Comparison of ENCODE assay signal across 27 cellular contexts in the genomic region with DNA sequence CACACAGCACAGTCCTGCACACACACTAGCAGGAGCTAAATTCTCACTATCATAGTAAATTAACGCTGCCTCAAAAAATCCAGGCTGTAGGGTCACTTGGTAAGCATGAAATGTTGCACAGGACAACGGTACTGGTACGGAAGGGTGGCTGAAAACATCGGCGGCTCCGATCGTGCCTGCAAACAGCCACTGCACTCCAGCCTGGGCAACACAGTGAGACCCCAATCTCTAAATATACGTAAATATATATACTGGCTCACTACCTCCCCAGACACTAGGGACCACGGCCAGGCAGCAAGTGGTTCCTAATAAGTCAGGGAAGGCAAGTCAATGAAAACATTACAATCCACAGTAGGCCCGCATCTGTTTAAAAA. TPM values are rescaled to one million over a fixed set of nuclear protein-coding genes. Genes with fewer than 3 reads are reported as not detected.
A peak's percentile ranks its signal among the peaks of the same experiment; 100 is the strongest.
DNase-seq lines count a peak whose midpoint lies in the region; ATAC-seq, FAIRE-seq and TF ChIP-seq lines count a peak whose summit lies in the region.
"Had no signal": no experiment of that assay in that cellular context is flagged by ENCODE, and none has a peak within 500 bp of the region (broad histone marks: within the 10 kb centered on the region; RNA-seq: fewer than 3 reads in every experiment).

No MANE protein-coding gene starts in this region.

- H2AK5ac ChIP-seq in H1 (ENCODE audit: low read depth, low read length) = no peak overlapping the region

- H4K5ac ChIP-seq in H1 (ENCODE audit: insufficient read length, low read depth, low read length) = no peak overlapping the region

- H2BK15ac ChIP-seq in H1 (ENCODE audit: low read length) = peak overlapping the region; percentile 55; the same call in 1 of the 2 replicates

- no peak for TF ChIP-seq POLR2A in H1 (IDR thresholded peaks at IDR 0.05; ENCODE audit: control extremely low read depth in 1 of 2, low read depth in 2 of 2, low read length in 2 of 2)

- H3K18ac ChIP-seq in H1 (ENCODE audit: extremely low read depth, low read length) = no peak overlapping the region

- no peaks in the 10 kb centered on the region for H3K23me2 ChIP-seq in H1 (ENCODE audit: low read depth, low read length)

- no peak for TF ChIP-seq RAD21 in H1 (IDR thresholded peaks at IDR 0.05 in 1 of 2, conservative IDR thresholded peaks at IDR 0.05 in 1 of 2; ENCODE audit: low read depth in 2 of 2, low read length in 2 of 2)

- H3F3A ChIP-seq in Loucy (ENCODE audit: low read depth) = peaks cover 5% of the 10 kb centered on the region; the same call in 1 of the 2 replicates

- H3K36me3 ChIP-seq in Loucy (ENCODE audit: insufficient read depth, low read length) (no peaks in the 10 kb centered on the region), H1 (ENCODE audit: control insufficient read depth in 2 of 4, insufficient read depth in 4 of 4, low read length in 3 of 4) (no peaks in the 10 kb centered on the region), osteoblast (ENCODE audit: insufficient read depth, low read length) (no peaks in the 10 kb centered on the region)
- H3K36me3 ChIP-seq: BE2C, BLaER1 had no signal

- TF ChIP-seq CTCF in Loucy (conservative IDR thresholded peaks at IDR 0.05; ENCODE audit: low read length) (no peak), H1 (IDR thresholded peaks at IDR 0.05; ENCODE audit: control extremely low read depth in 1 of 3, insufficient read depth in 1 of 3, low read depth in 1 of 3, low read length in 3 of 3) (no peak), osteoblast (IDR thresholded peaks at IDR 0.05; ENCODE audit: extremely low read depth, low read depth, low read length) (no peak)

- H3K56ac ChIP-seq in H1 (replicated peaks; ENCODE audit: insufficient read length, low read depth, low read length) = no peak overlapping the region

- H4K91ac ChIP-seq in H1 (replicated peaks; ENCODE audit: insufficient read length, low read length) = peak overlapping the region; percentile 75

- no peak overlapping the region for H4K8ac ChIP-seq in H1 (ENCODE audit: extremely low read depth, insufficient read depth, low read length)

- TF ChIP-seq EP300 in H1 (IDR thresholded peaks at IDR 0.05; ENCODE audit: borderline replicate concordance in 1 of 2, low read depth in 2 of 2, low read length in 2 of 2) = no peak

- H3K79me1 ChIP-seq in H1 (ENCODE audit: low read depth, low read length) = no peaks in the 10 kb centered on the region

- POLR2A ChIA-PET in H1 (lab: Charles Lee; ENCODE audit: partially characterized antibody) = interaction anchor here (1.1 to 1.2 kb wide), 2 partner anchors 10 to 93 kb away, joined by 3 read pairs; no protein-coding TSS in a partner anchor

- no peak for FAIRE-seq in H1 (lab: Jason Lieb, UNC)
- FAIRE-seq: A204.1, GM12878, GM12892, GM18507 had no signal

- H3K27ac ChIP-seq in H1 (ENCODE audit: low read depth, low read length) = no peak overlapping the region
- no peak overlapping the region for H3K27ac ChIP-seq in osteoblast (ENCODE audit: low read depth, low read length)
- H3K27ac ChIP-seq: BLaER1 had no signal

- H3K4me1 ChIP-seq in Loucy (ENCODE audit: insufficient read depth, low read length, poor library complexity, severe bottlenecking) (peaks cover 68% of the 10 kb centered on the region), H1 (replicated peaks in 1 of 4; ENCODE audit: control insufficient read depth in 3 of 4, insufficient read depth in 4 of 4, low read length in 3 of 4) (peaks cover 0 to 7% (median 5%) of the 10 kb centered on the region in 4 experiments; a peak in 5 of 7 replicates), osteoblast (ENCODE audit: insufficient read depth, low read length) (peaks cover 8% of the 10 kb centered on the region)
- H3K4me1 ChIP-seq: BE2C had no signal

- no peaks in the 10 kb centered on the region for H3K27me3 ChIP-seq in Loucy (ENCODE audit: insufficient read depth, low read length, poor library complexity, severe bottlenecking)
- H3K27me3 ChIP-seq in H1 (replicated peaks in 1 of 4; ENCODE audit: control insufficient read depth in 3 of 4, extremely low read depth in 1 of 4, insufficient read depth in 3 of 4, low read length in 3 of 4) = no peaks in the 10 kb centered on the region; a peak in 1 of 7 replicates
- H3K27me3 ChIP-seq in osteoblast (ENCODE audit: insufficient read depth, low read length) = no peaks in the 10 kb centered on the region
- H3K27me3 ChIP-seq: BE2C, BLaER1 had no signal

- H3K9me3 ChIP-seq in Loucy (ENCODE audit: insufficient read depth, low read depth, low read length) (no peaks in the 10 kb centered on the region), H1 (ENCODE audit: insufficient read depth in 2 of 2, low read depth in 1 of 2, low read length in 1 of 2) (no peaks in the 10 kb centered on the region), osteoblast (ENCODE audit: low read depth, low read length) (no peaks in the 10 kb centered on the region)
- H3K9me3 ChIP-seq: BE2C, BLaER1 had no signal

- ATAC-seq in HG03139 (IDR thresholded peaks at IDR 0.05; ENCODE audit: unreplicated experiment) = no peak
- ATAC-seq: GM12878 had no signal

- H3K4ac ChIP-seq in H1 (replicated peaks; ENCODE audit: insufficient read length, low read depth, low read length) = no peak overlapping the region

- no peak overlapping the region for H2AFZ ChIP-seq in Loucy (ENCODE audit: low read length)
- no peak overlapping the region for H2AFZ ChIP-seq in H1 (ENCODE audit: low read length)
- no peak overlapping the region for H2AFZ ChIP-seq in osteoblast (ENCODE audit: low read length)

- no peak overlapping the region for H2BK20ac ChIP-seq in H1 (ENCODE audit: low read length)

- H4K20me1 ChIP-seq in Loucy (ENCODE audit: insufficient read depth, low read length, poor library complexity, severe bottlenecking) (no peaks in the 10 kb centered on the region), H1 (replicated peaks in 1 of 2; ENCODE audit: control insufficient read depth in 1 of 2, insufficient read depth in 2 of 2, low read length in 2 of 2) (no peaks in the 10 kb centered on the region), osteoblast (ENCODE audit: insufficient read depth, low read length) (peaks cover 54% of the 10 kb centered on the region)
- H4K20me1 ChIP-seq: BLaER1 had no signal

- CTCF ChIA-PET in H1 (lab: Charles Lee; ENCODE audit: partially characterized antibody) = interaction anchor here (0.6 to 9.1 kb wide), 8 partner anchors 11 to 247 kb away, joined by 3 to 74 read pairs (median 4); no protein-coding TSS in a partner anchor

- no peak for DNase-seq in H1 (ENCODE audit: low read depth in 1 of 2, low spot score in 2 of 2)
- peak; percentile 11 for DNase-seq in osteoblast (ENCODE audit: insufficient read length, low spot score, missing footprints)
- DNase-seq in hypothalamus (lab: John Stamatoyannopoulos, UW) = no peak
- DNase-seq in activated CD4-positive, alpha-beta T cell treated with anti-CD3 and anti-CD28 coated beads for 48 hours = no peak
- DNase-seq: 8988T; ACHN; BE2C; C1 segment of cervical spinal cord; CD4-positive, alpha-beta memory T cell; CD4-positive, CD25-positive, alpha-beta regulatory T cell; CD8-positive, alpha-beta memory T cell; COR-L47; DMS 273 treated with DMSO at 0.1 percent for 48 hours; DMS153; DMS53; DMS79; DND-41; EL; GDM1 had no signal

- H2BK5ac ChIP-seq in H1 (ENCODE audit: low read depth, low read length) = no peak overlapping the region

- no peaks in the 10 kb centered on the region for H3K79me2 ChIP-seq in Loucy (ENCODE audit: insufficient read depth, low read length)
- H3K79me2 ChIP-seq in H1 (ENCODE audit: control insufficient read depth in 1 of 2, insufficient read depth in 2 of 2, low read length in 2 of 2) = no peaks in the 10 kb centered on the region
- peaks cover 7% of the 10 kb centered on the region for H3K79me2 ChIP-seq in osteoblast (ENCODE audit: insufficient read depth, low read length)

- 90% methylated on average over 10 of the region's 10 CpGs; no CpG with 5 or more reads in 1 of the 2 experiments for WGBS in H1 (ENCODE audit: extremely low coverage in 1 of 2, insufficient coverage in 1 of 2, insufficient read length in 1 of 2, insufficient replicate concordance in 2 of 2, low coverage in 1 of 2, low lambda C conversion rate in 2 of 2, missing lambda C conversion rate in 1 of 2), 2 experiments

- no peak overlapping the region for H2BK120ac ChIP-seq in H1 (replicated peaks; ENCODE audit: low read depth, low read length)

- H3K23ac ChIP-seq in H1 (ENCODE audit: insufficient read length) = no peak overlapping the region

- peak overlapping the region; percentile 63 for H3K9ac ChIP-seq in Loucy (ENCODE audit: low read depth, low read length, poor library complexity, severe bottlenecking)
- H3K9ac ChIP-seq in H1 (replicated peaks in 1 of 4; ENCODE audit: extremely low read depth in 1 of 4, low read depth in 3 of 4, low read length in 3 of 4) = no peak overlapping the region
- H3K9ac ChIP-seq: BLaER1 had no signal

- H2BK12ac ChIP-seq in H1 (ENCODE audit: low read depth, low read length) = 0 out of 2 replicates have a peak overlapping the region, but pooled peaks have one; percentile 6

- no peak overlapping the region for H3K14ac ChIP-seq in H1 (ENCODE audit: insufficient read length)

- no peaks in the 10 kb centered on the region for H3K9me2 ChIP-seq in Loucy (replicated peaks; ENCODE audit: low read depth, low read length)

- H3K4me2 ChIP-seq in Loucy (ENCODE audit: low read depth, low read length, poor library complexity, severe bottlenecking) (no peak overlapping the region), H1 (ENCODE audit: insufficient read depth in 1 of 2, low read depth in 2 of 2, low read length in 2 of 2) (no peak overlapping the region), osteoblast (ENCODE audit: insufficient read depth, low read length) (no peak overlapping the region)
- H3K4me2 ChIP-seq: BLaER1 had no signal

- H3K4me3 ChIP-seq in Loucy (ENCODE audit: low read length, poor library complexity, severe bottlenecking) (no peak overlapping the region), H1 (ENCODE audit: extremely low read depth in 1 of 4, insufficient read depth in 2 of 4, low read depth in 3 of 4, low read length in 4 of 4) (no peak overlapping the region), osteoblast (ENCODE audit: insufficient read depth, low read length) (no peak overlapping the region)
- H3K4me3 ChIP-seq: BLaER1, GM12878 had no signal

TF ChIP-seq in H1, 55 proteins besides CTCF, POLR2A, EP300 and RAD21 (continues in another document):
- TF ChIP-seq CTBP2 (IDR thresholded peaks at IDR 0.05; ENCODE audit: borderline replicate concordance, insufficient read depth, insufficient read length, low read length) = no peak
- no peak for TF ChIP-seq SIX5 (IDR thresholded peaks at IDR 0.05; ENCODE audit: low read depth, low read length)

RNA-seq across cellular contexts. Expression of gene GLIS1, which starts 44.3 kb away (rescaled TPM):
- 0.21 and 0.22 TPM in 2 replicates for total RNA-seq in H1 (2021; fragmentation: NEBNext Ultra II Directional; extraction: Animal tissue kit (Norgen Biotek cat#: 25700))
- polyA plus RNA-seq in H1 (2011; rRNA removed) = 0.15 and 0.17 TPM in 2 replicates
- 0.06 TPM for polyA plus RNA-seq in H1 (2011; cell fraction: cytosol; rRNA removed)
- 0.31 TPM for polyA plus RNA-seq in H1 (2011; cell fraction: nucleus; rRNA removed)
- 0.08 to 0.11 TPM (median 0.10 TPM) in 3 of 4 replicates, not detected in the other for polyA plus RNA-seq in H1 (2012, experiment 1 of 2)
- polyA plus RNA-seq in H1 (2012, experiment 2 of 2) = 0.08 TPM
- 0.18 TPM for polyA plus RNA-seq in H1 (2013, experiment 1 of 2)
- 0.18 TPM for polyA plus RNA-seq in H1 (2013, experiment 2 of 2)
- not detected in 2 replicates for polyA minus RNA-seq in H1 (2011; rRNA and poly(A)+ RNA removed)
- not detected for polyA minus RNA-seq in H1 (2011; cell fraction: cytosol; rRNA and poly(A)+ RNA removed)
- polyA minus RNA-seq in H1 (2011; cell fraction: nucleus; rRNA and poly(A)+ RNA removed) = not detected
- 2.4 and 2.9 TPM in 2 replicates for total RNA-seq in osteoblast
- total RNA-seq: CD4-positive, alpha-beta memory T cell; CD4-positive, CD25-positive, alpha-beta regulatory T cell; CD8-positive, alpha-beta memory T cell; GM12878 had no signal
- polyA plus RNA-seq: CD14-positive monocyte; CD4-positive, alpha-beta memory T cell; CD4-positive, CD25-positive, alpha-beta regulatory T cell; GM12878 had no signal
